23 cellular contexts compared by ENCODE assay signal in the genomic region with DNA sequence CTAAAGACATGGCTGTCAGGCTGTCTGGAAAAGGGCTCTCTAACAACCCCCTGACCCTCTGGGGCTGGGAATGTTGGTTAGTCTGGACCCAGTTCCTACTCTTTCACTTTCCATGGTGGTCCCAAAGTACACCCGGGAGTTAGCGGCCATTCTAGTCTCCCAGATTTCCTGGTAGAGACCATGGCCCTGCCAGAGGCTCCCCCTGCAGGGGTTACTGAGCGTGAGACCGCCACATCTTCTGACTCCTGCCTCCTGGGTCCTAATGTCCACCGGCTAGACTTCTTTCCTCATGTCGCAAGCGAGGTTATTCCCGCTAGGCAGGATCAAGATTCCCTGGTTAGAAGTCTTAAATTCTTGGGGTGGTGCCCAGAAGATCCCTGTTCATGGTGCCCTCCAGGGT.
DNase-seq lines count a peak whose midpoint lies in the region; ATAC-seq, FAIRE-seq and TF ChIP-seq lines count a peak whose summit lies in the region.
"Had no signal": no experiment of that assay in that cellular context is flagged by ENCODE, and none has a peak within 500 bp of the region (broad histone marks: within the 10 kb centered on the region; RNA-seq: fewer than 3 reads in every experiment).

No MANE protein-coding gene starts in this region.

- H3K27ac ChIP-seq in HepG2 (ENCODE audit: extremely low read length, insufficient read depth, low read length) = no peak overlapping the region
- no peak overlapping the region for H3K27ac ChIP-seq in right lobe of liver
- H3K27ac ChIP-seq in PC-9 = no peak overlapping the region
- no peak overlapping the region for H3K27ac ChIP-seq in endodermal cell (ENCODE audit: low read depth, low read length)
- no peak overlapping the region for H3K27ac ChIP-seq in neuronal stem cell (replicated peaks; ENCODE audit: low read length)
- no peak overlapping the region for H3K27ac ChIP-seq in small intestine (ENCODE audit: low read depth in 1 of 2, low read length in 1 of 2)
- H3K27ac ChIP-seq: A549; BLaER1 treated with 17β-estradiol and CSF1 and Interleukin-3, amounts not matched to agents 10 nM and 100 nM; SK-N-MC had no signal

- no peak for TF ChIP-seq RAD21 in HepG2 (CRISPR knock-in tag; IDR thresholded peaks at IDR 0.05)

- H3K36me3 ChIP-seq in HepG2 (replicated peaks in 1 of 2; ENCODE audit: control insufficient read depth in 1 of 2, insufficient read depth in 2 of 2, low read length in 2 of 2) (no peaks in the 10 kb centered on the region), right lobe of liver (no peaks in the 10 kb centered on the region), PC-9 (ENCODE audit: low read depth) (no peaks in the 10 kb centered on the region), endodermal cell (ENCODE audit: control insufficient read depth, insufficient read depth, low read length) (no peaks in the 10 kb centered on the region), neuronal stem cell (replicated peaks in 1 of 2; ENCODE audit: control insufficient read depth in 2 of 2, insufficient read depth in 2 of 2, low read length in 2 of 2) (no peaks in the 10 kb centered on the region), small intestine (ENCODE audit: control insufficient read depth in 2 of 2, insufficient read depth in 2 of 2, low read length in 2 of 2) (no peaks in the 10 kb centered on the region)
- H3K36me3 ChIP-seq: BLaER1 treated with 17β-estradiol and CSF1 and Interleukin-3, amounts not matched to agents 10 nM and 100 nM had no signal

- DNase-seq in HepG2 (ENCODE audit: low spot score) (no peak), right lobe of liver (no peak), PC-9 (no peak), endodermal cell (peak; percentile 65), neuronal stem cell (ENCODE audit: low spot score) (no peak), small intestine (no peak)
- DNase-seq in stimulated activated CD4-positive, alpha-beta T cell treated with anti-CD3 and anti-CD28 coated beads, Interleukin-2, amount 100 ng/mL, for 48 hours = no peak
- DNase-seq: AML-193; CD4-positive, alpha-beta T cell; KBM-7; NCI-H1105 treated with DMSO at 0.1 percent for 48 hours; NCI-H146; NCI-H2029; NCI-H446; NK-92 treated with Interleukin-12 subunit alpha and Interleukin-12 subunit beta, amount 100 ng/mL, for 24 hours; PC-3; RPMI8226; SHP77 treated with DMSO at 0.1 percent for 48 hours had no signal

- H3K18ac ChIP-seq in neuronal stem cell (ENCODE audit: low read length) = no peak overlapping the region

- no peaks in the 10 kb centered on the region for H4K20me1 ChIP-seq in HepG2 (ENCODE audit: insufficient read depth, low read length)
- no peaks in the 10 kb centered on the region for H4K20me1 ChIP-seq in PC-9 (ENCODE audit: insufficient read depth)
- H4K20me1 ChIP-seq: BLaER1 treated with 17β-estradiol and CSF1 and Interleukin-3, amounts not matched to agents 10 nM and 100 nM had no signal

- H3K4me1 ChIP-seq in HepG2 (ENCODE audit: insufficient read depth, low read length) (no peaks in the 10 kb centered on the region), right lobe of liver (no peaks in the 10 kb centered on the region), PC-9 (replicated peaks; ENCODE audit: insufficient read depth) (no peaks in the 10 kb centered on the region), endodermal cell (ENCODE audit: control insufficient read depth, insufficient read depth, low read length) (no peaks in the 10 kb centered on the region), neuronal stem cell (ENCODE audit: control insufficient read depth in 2 of 2, insufficient read depth in 1 of 2, low read depth in 1 of 2, low read length in 2 of 2) (no peaks in the 10 kb centered on the region), small intestine (ENCODE audit: control insufficient read depth in 2 of 2, insufficient read depth in 1 of 2, low read depth in 1 of 2, low read length in 1 of 2) (no peaks in the 10 kb centered on the region)
- H3K4me1 ChIP-seq: A549; BLaER1 treated with 17β-estradiol and CSF1 and Interleukin-3, amounts not matched to agents 10 nM and 100 nM had no signal

- FAIRE-seq in HepG2 (lab: Jason Lieb, UNC) (no peak), small intestine (lab: Jason Lieb, UNC) (no peak)
- FAIRE-seq: A549, D721Med, G401.6 had no signal

- H4K91ac ChIP-seq in neuronal stem cell (ENCODE audit: low read depth, low read length, poor library complexity) = no peak overlapping the region

- H3K79me1 ChIP-seq in neuronal stem cell (ENCODE audit: low read depth, low read length) = no peaks in the 10 kb centered on the region

- H3K79me2 ChIP-seq in HepG2 (ENCODE audit: insufficient read depth, low read length) (no peaks in the 10 kb centered on the region), PC-9 (ENCODE audit: low read depth) (no peaks in the 10 kb centered on the region)

- H3K14ac ChIP-seq in neuronal stem cell (ENCODE audit: low read length) = no peak overlapping the region

- H2BK12ac ChIP-seq in neuronal stem cell (ENCODE audit: low read length) = no peak overlapping the region

- no peak overlapping the region for H3K27ac Mint-ChIP-seq in endodermal cell
- H3K27ac Mint-ChIP-seq: CD4-positive, alpha-beta T cell had no signal

- intact Hi-C loops in HepG2 (cut with micrococcal nuclease; ENCODE audit: unreplicated experiment) = no loop called here
- intact Hi-C loops in right lobe of liver (cut with DNase I) = no loop called here
- intact Hi-C loops in PC-9 (cut with micrococcal nuclease; ENCODE audit: unreplicated experiment) = no loop called here

- H3K4ac ChIP-seq in neuronal stem cell (ENCODE audit: low read length) = no peak overlapping the region

- H3K4me3 ChIP-seq in HepG2 (replicated peaks in 1 of 3; ENCODE audit: insufficient read depth in 1 of 3, low read depth in 2 of 3, low read length in 3 of 3) (peak overlapping the region in 1 of 3 experiments; percentile 13; a peak in 1 of 6 replicates), right lobe of liver (no peak overlapping the region), PC-9 (no peak overlapping the region), endodermal cell (ENCODE audit: low read length) (no peak overlapping the region), neuronal stem cell (ENCODE audit: low read length in 2 of 2) (no peak overlapping the region), small intestine (ENCODE audit: low read depth in 1 of 2, low read length in 2 of 2) (no peak overlapping the region)
- H3K4me3 ChIP-seq: A549; BLaER1 treated with 17β-estradiol and CSF1 and Interleukin-3, amounts not matched to agents 10 nM and 100 nM; SK-N-MC had no signal

- H3K4me2 ChIP-seq in HepG2 (ENCODE audit: low read depth, low read length) (peak overlapping the region; percentile 34), PC-9 (no peak overlapping the region), neuronal stem cell (ENCODE audit: insufficient read depth, low read length, poor library complexity, severe bottlenecking) (no peak overlapping the region)
- H3K4me2 ChIP-seq: A549; BLaER1 treated with 17β-estradiol and CSF1 and Interleukin-3, amounts not matched to agents 10 nM and 100 nM had no signal

- H3K9me3 ChIP-seq in HepG2 (ENCODE audit: low read length) = no peaks in the 10 kb centered on the region
- no peaks in the 10 kb centered on the region for H3K9me3 ChIP-seq in right lobe of liver
- H3K9me3 ChIP-seq in PC-9 (ENCODE audit: insufficient read depth, low read depth) = no peaks in the 10 kb centered on the region
- H3K9me3 ChIP-seq in endodermal cell (ENCODE audit: control insufficient read depth, low read length) = no peaks in the 10 kb centered on the region
- no peaks in the 10 kb centered on the region for H3K9me3 ChIP-seq in neuronal stem cell (replicated peaks in 1 of 2; ENCODE audit: control insufficient read depth in 2 of 2, insufficient read depth in 1 of 2, low read depth in 1 of 2, low read length in 2 of 2)
- no peaks in the 10 kb centered on the region for H3K9me3 ChIP-seq in small intestine (ENCODE audit: control insufficient read depth, low read depth)
- H3K9me3 ChIP-seq: A549 had no signal

- ATAC-seq in HepG2 (peak; percentile 85), right lobe of liver (no peak)
- ATAC-seq: A549, PC-3 had no signal

- in situ Hi-C loops in HepG2 (cut with HindIII; ENCODE audit: extremely low pct_ligation_motif_present, low pct_unique_long_range_greater_than_20kb) = no loop called here

- TF ChIP-seq EP300 in HepG2 (IDR thresholded peaks at IDR 0.05; ENCODE audit: low read depth in 2 of 2, low read length in 2 of 2) = no peak
- no peak for TF ChIP-seq EP300 in HepG2 (CRISPR knock-in tag; IDR thresholded peaks at IDR 0.05; ENCODE audit: borderline replicate concordance)

- no peak overlapping the region for H2BK5ac ChIP-seq in neuronal stem cell (ENCODE audit: low read length)

- POLR2A ChIA-PET in HepG2 (lab: Yijun Ruan, JAX) = no interaction called here
- POLR2A ChIA-PET in PC-9 (lab: Charles Lee; ENCODE audit: unreplicated experiment) = no interaction called here

- H2BK120ac ChIP-seq in neuronal stem cell (ENCODE audit: low read depth, low read length) = no peak overlapping the region

- H2AFZ ChIP-seq in HepG2 (ENCODE audit: low read length) (peak overlapping the region; percentile 16), PC-9 (peak overlapping the region; percentile 60; the same call in 1 of the 2 replicates), neuronal stem cell (ENCODE audit: low read length) (no peak overlapping the region)

- H3K4me1 Mint-ChIP-seq in endodermal cell = peaks cover 2% of the 10 kb centered on the region

- H3K4me3 Mint-ChIP-seq in endodermal cell = no peak overlapping the region
- H3K4me3 Mint-ChIP-seq: CD4-positive, alpha-beta T cell had no signal

- no peak overlapping the region for H2AK5ac ChIP-seq in neuronal stem cell (ENCODE audit: low read depth, low read length)

- WGBS in HepG2 (ENCODE audit: low lambda C conversion rate) = 11% methylated on average over 6 of the region's 8 CpGs
- WGBS in right lobe of liver (ENCODE audit: insufficient coverage, low coverage, low lambda C conversion rate, missing lambda C conversion rate) = 100% methylated on average over 6 of the region's 8 CpGs
- 88 to 93% methylated on average over 5 to 8 of the region's 8 CpGs for WGBS in endodermal cell (ENCODE audit: insufficient coverage in 1 of 2, insufficient read length in 1 of 2), 2 experiments
- no CpG with 5 or more reads among the region's 8 CpGs for WGBS in neuronal stem cell (ENCODE audit: extremely low coverage in 2 of 2, insufficient read length in 2 of 2, insufficient replicate concordance in 1 of 2), 2 donors
- 89 to 92% (median 91%) methylated on average over 8 of the region's 8 CpGs for WGBS in small intestine, 3 donors

- H3K9me3 Mint-ChIP-seq in endodermal cell = no peaks in the 10 kb centered on the region

- H3F3A ChIP-seq in PC-9 (ENCODE audit: insufficient read depth, low read depth) = no peaks in the 10 kb centered on the region

- TF ChIP-seq CTCF in HepG2 (CRISPR knock-in tag; IDR thresholded peaks at IDR 0.05) = peak; percentile 41
- no peak for TF ChIP-seq CTCF in right lobe of liver (IDR thresholded peaks at IDR 0.05)
- TF ChIP-seq CTCF in PC-9 (conservative IDR thresholded peaks at IDR 0.05) = no peak
- TF ChIP-seq CTCF in endodermal cell (conservative IDR thresholded peaks at IDR 0.05) = peak; percentile 28

- no peak overlapping the region for H3K23ac ChIP-seq in neuronal stem cell (ENCODE audit: low read depth, low read length, poor library complexity)

- no peak overlapping the region for H2BK15ac ChIP-seq in neuronal stem cell (ENCODE audit: low read length)

- no peak overlapping the region for H4K8ac ChIP-seq in neuronal stem cell (ENCODE audit: low read depth, low read length)

- H3K27me3 ChIP-seq in HepG2 (ENCODE audit: control insufficient read depth in 1 of 2, insufficient read depth in 2 of 2, low read length in 2 of 2) (no peaks in the 10 kb centered on the region), right lobe of liver (no peaks in the 10 kb centered on the region), PC-9 (ENCODE audit: insufficient read depth, low read depth) (no peaks in the 10 kb centered on the region), endodermal cell (ENCODE audit: control insufficient read depth, insufficient read depth, low read length, poor library complexity, severe bottlenecking) (no peaks in the 10 kb centered on the region), neuronal stem cell (ENCODE audit: control insufficient read depth in 3 of 3, insufficient read depth in 3 of 3, low read depth in 1 of 3, low read length in 3 of 3) (no peaks in the 10 kb centered on the region), small intestine (ENCODE audit: control insufficient read depth in 2 of 2, insufficient read depth in 2 of 2, low read length in 2 of 2) (no peaks in the 10 kb centered on the region)
- H3K27me3 ChIP-seq: BLaER1 treated with 17β-estradiol and CSF1 and Interleukin-3, amounts not matched to agents 10 nM and 100 nM had no signal

- H3K9ac ChIP-seq in HepG2 (ENCODE audit: insufficient read depth, low read depth, low read length) (no peak overlapping the region), endodermal cell (ENCODE audit: extremely low read depth, low read length, poor library complexity, severe bottlenecking) (no peak overlapping the region), neuronal stem cell (ENCODE audit: low read depth, low read length, poor library complexity) (no peak overlapping the region)
- H3K9ac ChIP-seq: BLaER1 treated with 17β-estradiol and CSF1 and Interleukin-3, amounts not matched to agents 10 nM and 100 nM had no signal

- CTCF ChIA-PET in HepG2 (lab: Yijun Ruan, JAX; ENCODE audit: low intra/inter-chr PET ratio, low total read pairs) = no interaction called here
- CTCF ChIA-PET in PC-9 (lab: Charles Lee) = no interaction called here

- TF ChIP-seq POLR2A in HepG2 (IDR thresholded peaks at IDR 0.05; ENCODE audit: insufficient read depth in 1 of 2, low read depth in 2 of 2, low read length in 2 of 2) (no peak), right lobe of liver (IDR thresholded peaks at IDR 0.05) (no peak)

- BruUV-seq in HepG2 (replicated peaks; lab: Mats Ljungman, UMichigan) (no TSS peak), PC-9 (replicated peaks; lab: Mats Ljungman, UMichigan) (no TSS peak)

- H3K27me3 Mint-ChIP-seq in endodermal cell (ENCODE audit: insufficient read depth) = no peaks in the 10 kb centered on the region
- H3K27me3 Mint-ChIP-seq: CD4-positive, alpha-beta T cell had no signal

- no peaks in the 10 kb centered on the region for H3K9me2 ChIP-seq in PC-9 (ENCODE audit: insufficient read depth)

- H3K36me3 Mint-ChIP-seq in endodermal cell (ENCODE audit: low read depth) = no peaks in the 10 kb centered on the region

Comparison
In these comparisons a context has a peak if more than half of its experiments do, and no peak if none do; other contexts are left out.
1. CTCF ChIP-seq: peak in HepG2 (single experiment) and endodermal cell (single experiment); none in right lobe of liver (0 of 4) and PC-9 (single experiment).